2 cellular contexts compared by ENCODE assay signal in genomic region chr7:131568953-131569352, GRCh38.
TF ChIP-seq lines count a peak whose summit lies in the region.

No MANE protein-coding gene starts in this region.

TF ChIP-seq in GM23338, 12 proteins besides CTCF, POLR2A, EP300 and RAD21:
- no peak for TF ChIP-seq JUNB (IDR thresholded peaks at IDR 0.05; ENCODE audit: unreplicated experiment)
- TF ChIP-seq POLR2AphosphoS5 (IDR thresholded peaks at IDR 0.05; ENCODE audit: low read depth): no peak
- TF ChIP-seq EZH2 (IDR thresholded peaks at IDR 0.05; ENCODE audit: low read depth, unreplicated experiment): no peak
- TF ChIP-seq STAT1 (IDR thresholded peaks at IDR 0.05; ENCODE audit: unreplicated experiment): no peak
- no peak for TF ChIP-seq ZNF114 (CRISPR knock-in tag; IDR thresholded peaks at IDR 0.05)
- no peak for TF ChIP-seq EZH2phosphoT487 (IDR thresholded peaks at IDR 0.05; ENCODE audit: unreplicated experiment)
- no peak for TF ChIP-seq ZNF331 (CRISPR knock-in tag; IDR thresholded peaks at IDR 0.05; ENCODE audit: low read depth)
TF ChIP-seq in GM23338: peak in this region for 0.

TF ChIP-seq in H1, 55 proteins besides CTCF, POLR2A, EP300 and RAD21:
- TF ChIP-seq SRF (IDR thresholded peaks at IDR 0.05; ENCODE audit: low read depth, low read length) (no peak), NANOG (IDR thresholded peaks at IDR 0.05; ENCODE audit: insufficient read depth, low read depth, low read length, poor library complexity, severe bottlenecking) (no peak), ATF2 (IDR thresholded peaks at IDR 0.05; ENCODE audit: low read length) (no peak), EZH2 (IDR thresholded peaks at IDR 0.05; ENCODE audit: low read depth, low read length, severe bottlenecking) (no peak), CBX5 (IDR thresholded peaks at IDR 0.05; ENCODE audit: low read depth, low read length) (no peak), BRCA1 (IDR thresholded peaks at IDR 0.05; ENCODE audit: low read depth, low read length) (no peak), ASH2L (IDR thresholded peaks at IDR 0.05; ENCODE audit: low read length) (no peak), GABPA (IDR thresholded peaks at IDR 0.05; ENCODE audit: borderline replicate concordance, insufficient read depth, low read length) (no peak)
